8 cellular contexts compared by ENCODE assay signal in the genomic region with DNA sequence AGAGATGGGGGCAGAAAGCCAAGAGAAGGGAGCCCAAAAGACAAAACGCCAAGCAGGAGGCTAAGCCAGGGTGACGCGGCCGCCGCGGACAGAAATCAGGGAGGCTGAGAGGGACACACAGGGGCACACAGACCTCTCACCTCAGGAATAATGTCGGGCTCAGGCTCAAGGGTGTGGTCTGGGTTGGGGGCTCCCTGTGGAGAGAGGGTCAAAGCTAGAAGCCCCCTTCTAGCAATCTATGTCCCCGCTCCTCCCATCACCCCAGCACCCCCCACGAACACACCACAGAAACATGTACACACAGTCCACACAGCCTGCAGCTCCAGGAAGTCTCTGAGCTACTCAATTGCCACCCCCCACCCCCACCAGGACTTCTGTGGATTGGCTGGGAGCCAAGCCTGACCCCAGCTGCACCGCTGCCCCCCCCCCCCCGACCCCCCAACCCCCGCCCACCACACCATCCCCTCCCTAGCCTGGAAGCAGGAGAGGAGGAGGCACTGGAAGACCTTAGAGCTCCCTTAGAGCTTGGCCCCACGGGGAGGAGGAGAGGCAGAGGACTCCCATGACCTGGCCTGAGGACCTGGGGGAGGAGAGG. TPM values are rescaled to one million over a fixed set of nuclear protein-coding genes. Genes with fewer than 3 reads are reported as not detected.
DNase-seq lines count a peak whose midpoint lies in the region; ATAC-seq, FAIRE-seq and TF ChIP-seq lines count a peak whose summit lies in the region.

No MANE protein-coding gene starts in this region.

- DNase-seq in Calu3 = no peak
- no peak for DNase-seq in PC-9
- peak in 1 of 2 experiments; percentile 59 for DNase-seq in H1 (ENCODE audit: low read depth in 1 of 2, low spot score in 2 of 2)
- DNase-seq in neural crest cell (ENCODE audit: low read depth, low spot score) = no peak
- DNase-seq in effector CD4-positive, alpha-beta T cell = no peak
- no peak for DNase-seq in NCI-H446 (lab: John Stamatoyannopoulos, UW)

- H4K20me1 ChIP-seq in PC-9 (ENCODE audit: insufficient read depth) = 0 out of 2 replicates have a peak, but pooled peaks cover 10% of the 10 kb centered on the region
- H4K20me1 ChIP-seq in H1 (replicated peaks in 1 of 2; ENCODE audit: control insufficient read depth in 1 of 2, insufficient read depth in 2 of 2, low read length in 2 of 2) = peaks cover 5 to 11% of the 10 kb centered on the region in 2 experiments

- peak overlapping the region; percentile 94 for H2BK12ac ChIP-seq in H1 (ENCODE audit: low read depth, low read length)

- H2AK5ac ChIP-seq in H1 (ENCODE audit: low read depth, low read length) = no peak overlapping the region; the same call in 1 of the 2 replicates

- no peak overlapping the region for H3K23ac ChIP-seq in H1 (ENCODE audit: insufficient read length)

- H3K27me3 ChIP-seq in PC-9 (ENCODE audit: insufficient read depth, low read depth) (no peaks in the 10 kb centered on the region), H1 (replicated peaks in 1 of 4; ENCODE audit: control insufficient read depth in 3 of 4, extremely low read depth in 1 of 4, insufficient read depth in 3 of 4, low read length in 3 of 4) (no peaks in the 10 kb centered on the region)

- TF ChIP-seq CTCF in Calu3 (IDR thresholded peaks at IDR 0.05; ENCODE audit: unreplicated experiment) (no peak), PC-9 (conservative IDR thresholded peaks at IDR 0.05) (no peak), H1 (IDR thresholded peaks at IDR 0.05; ENCODE audit: control extremely low read depth in 1 of 3, insufficient read depth in 1 of 3, low read depth in 1 of 3, low read length in 3 of 3) (no peak), neural crest cell (conservative IDR thresholded peaks at IDR 0.05) (no peak)

- H3K79me1 ChIP-seq in H1 (ENCODE audit: low read depth, low read length) = peaks cover 20% of the 10 kb centered on the region

- peaks cover 70% of the 10 kb centered on the region for H3K4me1 Mint-ChIP-seq in Calu3 (ENCODE audit: low read depth, unreplicated experiment)
- peaks cover 82% of the 10 kb centered on the region for H3K4me1 Mint-ChIP-seq in neural crest cell

- H3K18ac ChIP-seq in H1 (ENCODE audit: extremely low read depth, low read length) = peak overlapping the region; percentile 91

- H3K9me2 ChIP-seq in PC-9 (ENCODE audit: insufficient read depth) = no peaks in the 10 kb centered on the region

- peaks cover 71% of the 10 kb centered on the region for H3K4me1 ChIP-seq in PC-9 (replicated peaks; ENCODE audit: insufficient read depth)
- H3K4me1 ChIP-seq in H1 (replicated peaks in 1 of 4; ENCODE audit: control insufficient read depth in 3 of 4, insufficient read depth in 4 of 4, low read length in 3 of 4) = peaks cover 33 to 92% (median 84%) of the 10 kb centered on the region in 4 experiments

- no peaks in the 10 kb centered on the region for H3K36me3 ChIP-seq in PC-9 (ENCODE audit: low read depth)
- H3K36me3 ChIP-seq in H1 (ENCODE audit: control insufficient read depth in 2 of 4, insufficient read depth in 4 of 4, low read length in 3 of 4) = no peaks in the 10 kb centered on the region; a peak in 1 of 8 replicates

- H3K27me3 Mint-ChIP-seq in Calu3 (ENCODE audit: unreplicated experiment) = no peaks in the 10 kb centered on the region
- no peaks in the 10 kb centered on the region for H3K27me3 Mint-ChIP-seq in neural crest cell (ENCODE audit: low read depth)

- peak overlapping the region; percentile 55; the same call in 1 of the 2 replicates for H2BK15ac ChIP-seq in H1 (ENCODE audit: low read length)

- H3F3A ChIP-seq in PC-9 (ENCODE audit: insufficient read depth, low read depth) = peaks cover 89% of the 10 kb centered on the region

- intact Hi-C loops in Calu3 (cut with micrococcal nuclease; ENCODE audit: unreplicated experiment) (no loop called here), PC-9 (cut with micrococcal nuclease; ENCODE audit: unreplicated experiment) (no loop called here)

- peak overlapping the region; percentile 57 for H3K4me3 ChIP-seq in PC-9
- H3K4me3 ChIP-seq in H1 (ENCODE audit: extremely low read depth in 1 of 4, insufficient read depth in 2 of 4, low read depth in 3 of 4, low read length in 4 of 4) = peak overlapping the region in 3 of 4 experiments; percentile 10 to 44 (median 36); a peak in 4 of 8 replicates

- ATAC-seq in HG03469 (IDR thresholded peaks at IDR 0.05; ENCODE audit: unreplicated experiment) = no peak
- no peak for ATAC-seq in GM18873 (IDR thresholded peaks at IDR 0.05; ENCODE audit: low FRiP score, unreplicated experiment)

- no peak for TF ChIP-seq RAD21 in H1 (IDR thresholded peaks at IDR 0.05 in 1 of 2, conservative IDR thresholded peaks at IDR 0.05 in 1 of 2; ENCODE audit: low read depth in 2 of 2, low read length in 2 of 2)

- H3K9ac ChIP-seq in H1 (replicated peaks in 1 of 4; ENCODE audit: extremely low read depth in 1 of 4, low read depth in 3 of 4, low read length in 3 of 4) = no peak overlapping the region; a peak in 1 of 7 replicates

- H3K9me3 Mint-ChIP-seq in Calu3 (ENCODE audit: low read depth, unreplicated experiment) (no peaks in the 10 kb centered on the region), neural crest cell (no peaks in the 10 kb centered on the region)

- CTCF ChIA-PET in Calu3 (lab: Charles Lee) (no interaction called here), PC-9 (lab: Charles Lee) (no interaction called here), H1 (lab: Charles Lee; ENCODE audit: partially characterized antibody) (no interaction called here)

- H2BK120ac ChIP-seq in H1 (replicated peaks; ENCODE audit: low read depth, low read length) = peak overlapping the region; percentile 44

- H3K36me3 Mint-ChIP-seq in Calu3 (ENCODE audit: insufficient read depth, unreplicated experiment) (peaks cover 86% of the 10 kb centered on the region), neural crest cell (ENCODE audit: low read depth) (no peaks in the 10 kb centered on the region)

- TF ChIP-seq EP300 in H1 (IDR thresholded peaks at IDR 0.05; ENCODE audit: borderline replicate concordance in 1 of 2, low read depth in 2 of 2, low read length in 2 of 2) = no peak

- peak overlapping the region; percentile 64; the same call in 1 of the 2 replicates for H4K8ac ChIP-seq in H1 (ENCODE audit: extremely low read depth, insufficient read depth, low read length)

- peak overlapping the region; percentile 95 for H3K4ac ChIP-seq in H1 (replicated peaks; ENCODE audit: insufficient read length, low read depth, low read length)

- no peak for TF ChIP-seq POLR2A in H1 (IDR thresholded peaks at IDR 0.05; ENCODE audit: control extremely low read depth in 1 of 2, low read depth in 2 of 2, low read length in 2 of 2)

- peak overlapping the region; percentile 89; the same call in 1 of the 2 replicates for H2BK20ac ChIP-seq in H1 (ENCODE audit: low read length)

- FAIRE-seq in H1 (lab: Jason Lieb, UNC) = no peak

- 55% methylated on average over 8 of the region's 13 CpGs; no CpG with 5 or more reads in 1 of the 2 experiments for WGBS in H1 (ENCODE audit: extremely low coverage in 1 of 2, insufficient coverage in 1 of 2, insufficient read length in 1 of 2, insufficient replicate concordance in 2 of 2, low coverage in 1 of 2, low lambda C conversion rate in 2 of 2, missing lambda C conversion rate in 1 of 2), 2 experiments

- peak overlapping the region; percentile 64 for H4K5ac ChIP-seq in H1 (ENCODE audit: insufficient read length, low read depth, low read length)

- H2AFZ ChIP-seq in PC-9 = no peak overlapping the region
- H2AFZ ChIP-seq in H1 (ENCODE audit: low read length) = no peak overlapping the region

- H3K9me3 ChIP-seq in PC-9 (ENCODE audit: insufficient read depth, low read depth) (no peaks in the 10 kb centered on the region), H1 (ENCODE audit: insufficient read depth in 2 of 2, low read depth in 1 of 2, low read length in 1 of 2) (no peaks in the 10 kb centered on the region)

- H2BK5ac ChIP-seq in H1 (ENCODE audit: low read depth, low read length) = peak overlapping the region; percentile 95

- peak overlapping the region; percentile 21 for H3K14ac ChIP-seq in H1 (ENCODE audit: insufficient read length)

- H4K91ac ChIP-seq in H1 (replicated peaks; ENCODE audit: insufficient read length, low read length) = peak overlapping the region; percentile 91

- H3K27ac ChIP-seq in PC-9 (peak overlapping the region; percentile 96), H1 (ENCODE audit: low read depth, low read length) (peak overlapping the region; percentile 75)

- no TSS peak for BruUV-seq in Calu3 (replicated peaks; lab: Mats Ljungman, UMichigan)
- BruUV-seq in PC-9 (replicated peaks; lab: Mats Ljungman, UMichigan) = TSS peak; percentile 14

- H3K27ac Mint-ChIP-seq in Calu3 (ENCODE audit: unreplicated experiment) = peak overlapping the region; percentile 88
- peak overlapping the region; percentile 50 for H3K27ac Mint-ChIP-seq in neural crest cell (ENCODE audit: unreplicated experiment)

- POLR2A ChIA-PET in PC-9 (lab: Charles Lee; ENCODE audit: unreplicated experiment) (interaction anchor here (0.6 kb wide), 2 partner anchors 9 to 188 kb away, joined by 3 to 12 read pairs; no protein-coding TSS in a partner anchor), H1 (lab: Charles Lee; ENCODE audit: partially characterized antibody) (no interaction called here)

- H3K79me2 ChIP-seq in PC-9 (ENCODE audit: low read depth) (peaks cover 91% of the 10 kb centered on the region), H1 (ENCODE audit: control insufficient read depth in 1 of 2, insufficient read depth in 2 of 2, low read length in 2 of 2) (peaks cover 12 to 94% of the 10 kb centered on the region in 2 experiments)

- H3K4me3 Mint-ChIP-seq in Calu3 (ENCODE audit: low read depth, unreplicated experiment) (peak overlapping the region; percentile 98), neural crest cell (peak overlapping the region; percentile 85)

- peak overlapping the region; percentile 48 for H3K56ac ChIP-seq in H1 (replicated peaks; ENCODE audit: insufficient read length, low read depth, low read length)

- H3K4me2 ChIP-seq in PC-9 (peak overlapping the region; percentile 98), H1 (ENCODE audit: insufficient read depth in 1 of 2, low read depth in 2 of 2, low read length in 2 of 2) (peak overlapping the region; percentile 68 to 70)

- H3K23me2 ChIP-seq in H1 (ENCODE audit: low read depth, low read length) = peaks cover 7% of the 10 kb centered on the region

RNA-seq across cellular contexts. Expression of gene BCL9L, which starts 6.9 kb away (rescaled TPM):
- total RNA-seq in Calu3 (2022) (57.9 and 68.4 TPM in 2 replicates), PC-9 (2021) (75.9 and 108 TPM in 2 replicates), neural crest cell (19.2 and 21.2 TPM in 2 replicates)
- total RNA-seq in H1 (2021; fragmentation: NEBNext Ultra II Directional; extraction: Animal tissue kit (Norgen Biotek cat#: 25700)) = 57.8 and 58.2 TPM in 2 replicates
- polyA plus RNA-seq in H1 (2011; rRNA removed) = 6.2 and 15.7 TPM in 2 replicates
- 4.4 TPM for polyA plus RNA-seq in H1 (2011; cell fraction: cytosol; rRNA removed)
- polyA plus RNA-seq in H1 (2011; cell fraction: nucleus; rRNA removed) = 29.6 TPM
- 40.7 to 56.9 TPM (median 45.3 TPM) in 4 replicates for polyA plus RNA-seq in H1 (2012, experiment 1 of 2)
- 18.6 TPM for polyA plus RNA-seq in H1 (2012, experiment 2 of 2)
- 62.5 TPM for polyA plus RNA-seq in H1 (2013, experiment 1 of 2)
- polyA plus RNA-seq in H1 (2013, experiment 2 of 2) = 58.3 TPM
- polyA minus RNA-seq in H1 (2011; rRNA and poly(A)+ RNA removed) = 4.8 and 6.3 TPM in 2 replicates
- polyA minus RNA-seq in H1 (2011; cell fraction: cytosol; rRNA and poly(A)+ RNA removed) = 31.1 TPM
- polyA minus RNA-seq in H1 (2011; cell fraction: nucleus; rRNA and poly(A)+ RNA removed) = 20.6 TPM

RNA-seq across cellular contexts. Expression of gene CXCR5, which starts 35.1 kb away (rescaled TPM):
- total RNA-seq in Calu3 (2022) (not detected in 2 replicates), PC-9 (2021) (not detected in 2 replicates), neural crest cell (not detected in 2 replicates)
- not detected in 2 replicates for total RNA-seq in H1 (2021; fragmentation: NEBNext Ultra II Directional; extraction: Animal tissue kit (Norgen Biotek cat#: 25700))
- not detected in 2 replicates for polyA plus RNA-seq in H1 (2011; rRNA removed)
- polyA plus RNA-seq in H1 (2011; cell fraction: cytosol; rRNA removed) = not detected
- polyA plus RNA-seq in H1 (2011; cell fraction: nucleus; rRNA removed) = not detected
- polyA plus RNA-seq in H1 (2012, experiment 1 of 2) = not detected in 4 replicates
- not detected for polyA plus RNA-seq in H1 (2012, experiment 2 of 2)
- not detected for polyA plus RNA-seq in H1 (2013, experiment 1 of 2)
- polyA plus RNA-seq in H1 (2013, experiment 2 of 2) = not detected
- polyA minus RNA-seq in H1 (2011; rRNA and poly(A)+ RNA removed) = not detected in 2 replicates
- polyA minus RNA-seq in H1 (2011; cell fraction: cytosol; rRNA and poly(A)+ RNA removed) = not detected
- polyA minus RNA-seq in H1 (2011; cell fraction: nucleus; rRNA and poly(A)+ RNA removed) = not detected

RNA-seq across cellular contexts. Expression of gene UPK2, which starts 37.3 kb away (rescaled TPM):
- total RNA-seq in Calu3 (2022) (3.5 and 5.2 TPM in 2 replicates), PC-9 (2021) (17.1 and 23.2 TPM in 2 replicates), neural crest cell (not detected in 2 replicates)
- total RNA-seq in H1 (2021; fragmentation: NEBNext Ultra II Directional; extraction: Animal tissue kit (Norgen Biotek cat#: 25700)) = not detected in 2 replicates
- polyA plus RNA-seq in H1 (2011; rRNA removed) = 0.76 and 1.8 TPM in 2 replicates
- polyA plus RNA-seq in H1 (2011; cell fraction: cytosol; rRNA removed) = 0.34 TPM
- polyA plus RNA-seq in H1 (2011; cell fraction: nucleus; rRNA removed) = 0.43 TPM
- 0.36 to 0.88 TPM (median 0.56 TPM) in 4 replicates for polyA plus RNA-seq in H1 (2012, experiment 1 of 2)
- polyA plus RNA-seq in H1 (2012, experiment 2 of 2) = 0.21 TPM
- 0.65 TPM for polyA plus RNA-seq in H1 (2013, experiment 1 of 2)
- 0.37 TPM for polyA plus RNA-seq in H1 (2013, experiment 2 of 2)
- not detected in 2 replicates for polyA minus RNA-seq in H1 (2011; rRNA and poly(A)+ RNA removed)
- not detected for polyA minus RNA-seq in H1 (2011; cell fraction: cytosol; rRNA and poly(A)+ RNA removed)
- polyA minus RNA-seq in H1 (2011; cell fraction: nucleus; rRNA and poly(A)+ RNA removed) = not detected

RNA-seq across cellular contexts. Expression of gene FOXR1, which starts 52.8 kb away (rescaled TPM):
- not detected in 2 replicates for total RNA-seq in Calu3 (2022)
- not detected in 2 replicates for total RNA-seq in PC-9 (2021)
- not detected in 2 replicates for total RNA-seq in H1 (2021; fragmentation: NEBNext Ultra II Directional; extraction: Animal tissue kit (Norgen Biotek cat#: 25700))
- polyA plus RNA-seq in H1 (2011; rRNA removed) = not detected in 2 replicates
- not detected for polyA plus RNA-seq in H1 (2011; cell fraction: cytosol; rRNA removed)
- not detected for polyA plus RNA-seq in H1 (2011; cell fraction: nucleus; rRNA removed)
- polyA plus RNA-seq in H1 (2012, experiment 1 of 2) = not detected in 4 replicates
- not detected for polyA plus RNA-seq in H1 (2012, experiment 2 of 2)
- not detected for polyA plus RNA-seq in H1 (2013, experiment 1 of 2)
- polyA plus RNA-seq in H1 (2013, experiment 2 of 2) = not detected
- not detected in 2 replicates for polyA minus RNA-seq in H1 (2011; rRNA and poly(A)+ RNA removed)
- not detected for polyA minus RNA-seq in H1 (2011; cell fraction: cytosol; rRNA and poly(A)+ RNA removed)
- not detected for polyA minus RNA-seq in H1 (2011; cell fraction: nucleus; rRNA and poly(A)+ RNA removed)
- total RNA-seq in neural crest cell = not detected in 2 replicates
